8 cellular contexts compared by ENCODE assay signal in the genomic region with DNA sequence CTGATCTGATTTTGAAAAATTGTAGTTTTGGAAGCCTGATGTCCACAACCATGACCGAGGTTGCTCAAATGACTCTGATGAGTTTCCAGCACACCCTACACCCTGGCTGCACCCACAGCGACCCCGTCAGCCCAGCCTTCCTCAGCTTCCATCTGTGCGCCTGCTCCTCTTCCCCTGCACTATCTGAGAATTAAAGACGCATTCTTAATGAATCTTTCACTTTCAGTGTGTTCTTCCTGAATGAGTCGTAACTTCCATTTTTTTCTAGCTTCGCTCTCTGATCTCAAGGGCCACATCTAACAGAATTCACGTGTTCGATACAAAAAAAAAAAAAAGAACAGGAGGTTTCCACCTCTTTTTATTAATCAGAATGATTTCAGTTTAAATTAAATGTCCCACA. TPM values are rescaled to one million over a fixed set of nuclear protein-coding genes. Genes with fewer than 3 reads are reported as not detected.
DNase-seq lines count a peak whose midpoint lies in the region; ATAC-seq and TF ChIP-seq lines count a peak whose summit lies in the region.

No MANE protein-coding gene starts in this region.

- H3K36me3 ChIP-seq in osteoblast (ENCODE audit: insufficient read depth, low read length): no peaks in the 10 kb centered on the region
- no peaks in the 10 kb centered on the region for H3K36me3 ChIP-seq in SJCRH30

- DNase-seq in dorsolateral prefrontal cortex: no peak
- DNase-seq in osteoblast (ENCODE audit: insufficient read length, low spot score, missing footprints): no peak
- no peak for DNase-seq in SJCRH30
- no peak for DNase-seq in putamen (ENCODE audit: low spot score)
- DNase-seq in NCI-H2171 (lab: John Stamatoyannopoulos, UW): no peak

- ATAC-seq in GM18858 (IDR thresholded peaks at IDR 0.05; ENCODE audit: unreplicated experiment) (peak; percentile 41), HG02885 (IDR thresholded peaks at IDR 0.05; ENCODE audit: poor library complexity, unreplicated experiment) (peak; percentile 67), SK-N-SH treated with all-trans-retinoic acid at 6 μM for 48 hours (peak; percentile 49)

- H3K27me3 ChIP-seq in dorsolateral prefrontal cortex (no peaks in the 10 kb centered on the region), osteoblast (ENCODE audit: insufficient read depth, low read length) (no peaks in the 10 kb centered on the region), SJCRH30 (no peaks in the 10 kb centered on the region)

- H3K27ac ChIP-seq in dorsolateral prefrontal cortex: peak overlapping the region in 2 of 59 donors; percentile 24 to 28
- peak overlapping the region; percentile 17 for H3K27ac ChIP-seq in osteoblast (ENCODE audit: low read depth, low read length)
- no peak overlapping the region for H3K27ac ChIP-seq in SJCRH30

- no peaks in the 10 kb centered on the region for H4K20me1 ChIP-seq in osteoblast (ENCODE audit: insufficient read depth, low read length)

- H3K9me3 ChIP-seq in osteoblast (ENCODE audit: low read depth, low read length) (no peaks in the 10 kb centered on the region), SJCRH30 (replicated peaks) (no peaks in the 10 kb centered on the region)

- no peaks in the 10 kb centered on the region for H3K79me2 ChIP-seq in osteoblast (ENCODE audit: insufficient read depth, low read length)

- intact Hi-C loops in dorsolateral prefrontal cortex (cut with DNase I): no loop called here

- H3K4me3 ChIP-seq in dorsolateral prefrontal cortex: peak overlapping the region in 50 of 59 donors; percentile 2 to 59 (median 36)
- H3K4me3 ChIP-seq in osteoblast (ENCODE audit: insufficient read depth, low read length): peak overlapping the region; percentile 61
- no peak overlapping the region for H3K4me3 ChIP-seq in SJCRH30

- peak overlapping the region; percentile 72 for H2AFZ ChIP-seq in osteoblast (ENCODE audit: low read length)

- TF ChIP-seq CTCF in dorsolateral prefrontal cortex (IDR thresholded peaks at IDR 0.05 in 54 of 56, conservative IDR thresholded peaks at IDR 0.05 in 2 of 56; ENCODE audit: low read depth in 1 of 56, partially characterized antibody in 56 of 56) (no peak), osteoblast (IDR thresholded peaks at IDR 0.05; ENCODE audit: extremely low read depth, low read depth, low read length) (no peak)

- H3K4me1 ChIP-seq in osteoblast (ENCODE audit: insufficient read depth, low read length): no peaks in the 10 kb centered on the region
- H3K4me1 ChIP-seq in SJCRH30: no peaks in the 10 kb centered on the region

- peak overlapping the region; percentile 85 for H3K4me2 ChIP-seq in osteoblast (ENCODE audit: insufficient read depth, low read length)

TF ChIP-seq in SK-N-SH treated with all-trans-retinoic acid at 6 μM for 48 hours, 23 proteins besides CTCF, POLR2A, EP300 and RAD21:
- TF ChIP-seq ZFP3 (CRISPR knock-in tag; IDR thresholded peaks at IDR 0.05): no peak
- TF ChIP-seq ZNF70 (CRISPR knock-in tag; IDR thresholded peaks at IDR 0.05): no peak
- TF ChIP-seq, protein P1, sequence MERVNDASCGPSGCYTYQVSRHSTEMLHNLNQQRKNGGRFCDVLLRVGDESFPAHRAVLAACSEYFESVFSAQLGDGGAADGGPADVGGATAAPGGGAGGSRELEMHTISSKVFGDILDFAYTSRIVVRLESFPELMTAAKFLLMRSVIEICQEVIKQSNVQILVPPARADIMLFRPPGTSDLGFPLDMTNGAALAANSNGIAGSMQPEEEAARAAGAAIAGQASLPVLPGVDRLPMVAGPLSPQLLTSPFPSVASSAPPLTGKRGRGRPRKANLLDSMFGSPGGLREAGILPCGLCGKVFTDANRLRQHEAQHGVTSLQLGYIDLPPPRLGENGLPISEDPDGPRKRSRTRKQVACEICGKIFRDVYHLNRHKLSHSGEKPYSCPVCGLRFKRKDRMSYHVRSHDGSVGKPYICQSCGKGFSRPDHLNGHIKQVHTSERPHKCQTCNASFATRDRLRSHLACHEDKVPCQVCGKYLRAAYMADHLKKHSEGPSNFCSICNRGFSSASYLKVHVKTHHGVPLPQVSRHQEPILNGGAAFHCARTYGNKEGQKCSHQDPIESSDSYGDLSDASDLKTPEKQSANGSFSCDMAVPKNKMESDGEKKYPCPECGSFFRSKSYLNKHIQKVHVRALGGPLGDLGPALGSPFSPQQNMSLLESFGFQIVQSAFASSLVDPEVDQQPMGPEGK (CRISPR knock-in tag; IDR thresholded peaks at IDR 0.05; ENCODE audit: borderline replicate concordance): no peak
- no peak for TF ChIP-seq CREB5 (CRISPR knock-in tag; IDR thresholded peaks at IDR 0.05; ENCODE audit: low read depth)
- TF ChIP-seq GLIS3 (CRISPR knock-in tag; IDR thresholded peaks at IDR 0.05): no peak
- TF ChIP-seq, protein P2, sequence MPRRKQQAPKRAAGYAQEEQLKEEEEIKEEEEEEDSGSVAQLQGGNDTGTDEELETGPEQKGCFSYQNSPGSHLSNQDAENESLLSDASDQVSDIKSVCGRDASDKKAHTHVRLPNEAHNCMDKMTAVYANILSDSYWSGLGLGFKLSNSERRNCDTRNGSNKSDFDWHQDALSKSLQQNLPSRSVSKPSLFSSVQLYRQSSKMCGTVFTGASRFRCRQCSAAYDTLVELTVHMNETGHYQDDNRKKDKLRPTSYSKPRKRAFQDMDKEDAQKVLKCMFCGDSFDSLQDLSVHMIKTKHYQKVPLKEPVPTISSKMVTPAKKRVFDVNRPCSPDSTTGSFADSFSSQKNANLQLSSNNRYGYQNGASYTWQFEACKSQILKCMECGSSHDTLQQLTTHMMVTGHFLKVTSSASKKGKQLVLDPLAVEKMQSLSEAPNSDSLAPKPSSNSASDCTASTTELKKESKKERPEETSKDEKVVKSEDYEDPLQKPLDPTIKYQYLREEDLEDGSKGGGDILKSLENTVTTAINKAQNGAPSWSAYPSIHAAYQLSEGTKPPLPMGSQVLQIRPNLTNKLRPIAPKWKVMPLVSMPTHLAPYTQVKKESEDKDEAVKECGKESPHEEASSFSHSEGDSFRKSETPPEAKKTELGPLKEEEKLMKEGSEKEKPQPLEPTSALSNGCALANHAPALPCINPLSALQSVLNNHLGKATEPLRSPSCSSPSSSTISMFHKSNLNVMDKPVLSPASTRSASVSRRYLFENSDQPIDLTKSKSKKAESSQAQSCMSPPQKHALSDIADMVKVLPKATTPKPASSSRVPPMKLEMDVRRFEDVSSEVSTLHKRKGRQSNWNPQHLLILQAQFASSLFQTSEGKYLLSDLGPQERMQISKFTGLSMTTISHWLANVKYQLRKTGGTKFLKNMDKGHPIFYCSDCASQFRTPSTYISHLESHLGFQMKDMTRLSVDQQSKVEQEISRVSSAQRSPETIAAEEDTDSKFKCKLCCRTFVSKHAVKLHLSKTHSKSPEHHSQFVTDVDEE (CRISPR knock-in tag; IDR thresholded peaks at IDR 0.05): no peak
- TF ChIP-seq TOX (CRISPR knock-in tag; IDR thresholded peaks at IDR 0.05; ENCODE audit: borderline replicate concordance): no peak
- TF ChIP-seq ZNF8 (CRISPR knock-in tag; IDR thresholded peaks at IDR 0.05): no peak
- no peak for TF ChIP-seq BACH2 (CRISPR knock-in tag; IDR thresholded peaks at IDR 0.05; ENCODE audit: borderline replicate concordance)
- no peak for TF ChIP-seq ZC3H10 (CRISPR knock-in tag; IDR thresholded peaks at IDR 0.05)
- TF ChIP-seq ESRRG (CRISPR knock-in tag; IDR thresholded peaks at IDR 0.05): no peak

RNA-seq across cellular contexts. Expression of gene RREB1, which starts 21.3 kb away (rescaled TPM):
- total RNA-seq in dorsolateral prefrontal cortex: 10 to 100 TPM in 27 of 120 experiments, 1 to 10 TPM in 93; 3.4 to 21.0 (median 7.6) TPM
- 25.9 and 29.3 TPM in 2 replicates for total RNA-seq in osteoblast
- 12.3 and 13.4 TPM in 2 replicates for total RNA-seq in SJCRH30 (2014; rRNA removed; shearing (Covaris generic))
